Comparison of ENCODE assay signal across 13 cellular contexts in the genomic region with DNA sequence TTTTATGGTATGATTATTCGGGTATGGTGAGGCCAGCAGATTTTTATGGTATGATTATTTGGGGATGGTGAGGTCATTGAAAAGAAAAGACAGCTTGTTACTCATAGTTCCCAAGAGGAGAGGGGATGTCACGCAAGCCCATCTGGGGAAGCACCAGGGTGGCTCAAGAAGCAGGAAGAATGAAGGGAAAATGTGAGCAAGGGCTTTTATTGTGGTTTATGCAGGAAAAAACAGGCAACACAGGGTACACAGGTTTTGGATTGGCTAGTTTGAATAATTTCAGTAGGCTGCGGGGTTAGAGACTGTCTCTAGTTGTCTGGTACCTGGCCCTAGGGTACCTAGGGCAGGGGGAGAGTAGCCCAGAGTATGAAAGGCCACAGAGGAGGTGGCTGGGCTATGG. TPM values are rescaled to one million over a fixed set of nuclear protein-coding genes. Genes with fewer than 3 reads are reported as not detected.
DNase-seq lines count a peak whose midpoint lies in the region; ATAC-seq, FAIRE-seq and TF ChIP-seq lines count a peak whose summit lies in the region.
"Had no signal": no experiment of that assay in that cellular context is flagged by ENCODE, and none has a peak within 500 bp of the region (broad histone marks: within the 10 kb centered on the region; RNA-seq: fewer than 3 reads in every experiment).

No MANE protein-coding gene starts in this region.

- no peak overlapping the region for H3K4me3 Mint-ChIP-seq in activated naive CD4-positive, alpha-beta T cell treated with anti-CD3 and anti-CD28 coated beads for 36 hours
- H3K4me3 Mint-ChIP-seq in stimulated activated naive CD8-positive, alpha-beta T cell treated with anti-CD3 and anti-CD28 coated beads, Interleukin-15, Interleukin-2, amounts not matched to agents 100 ng/mL and 50 ng/mL, for 24 hours: peak overlapping the region; percentile 73
- H3K4me3 Mint-ChIP-seq: CD14-positive monocyte had no signal

- H3K27ac ChIP-seq in A673 (ENCODE audit: low read depth, low read length, poor library complexity, severe bottlenecking): no peak overlapping the region
- H3K27ac ChIP-seq in body of pancreas: no peak overlapping the region
- H3K27ac ChIP-seq: prostate gland had no signal

- peak; percentile 89 for FAIRE-seq in RCC 7860 (lab: Jason Lieb, UNC)
- FAIRE-seq: islet of Langerhans had no signal

- CTCF ChIA-PET in activated naive CD4-positive, alpha-beta T cell treated with anti-CD3 and anti-CD28 coated beads for 36 hours (lab: Charles Lee): no interaction called here
- CTCF ChIA-PET in A673 (lab: Charles Lee): no interaction called here

- no TSS peak for BruUV-seq in A673 (replicated peaks; lab: Mats Ljungman, UMichigan)

- ATAC-seq in body of pancreas: no peak
- no peak for ATAC-seq in GM18502 (IDR thresholded peaks at IDR 0.05; ENCODE audit: poor library complexity, unreplicated experiment)

- H3K36me3 Mint-ChIP-seq in activated naive CD4-positive, alpha-beta T cell treated with anti-CD3 and anti-CD28 coated beads for 36 hours (ENCODE audit: low read depth): peaks cover 32% of the 10 kb centered on the region
- peaks cover 73% of the 10 kb centered on the region for H3K36me3 Mint-ChIP-seq in stimulated activated naive CD8-positive, alpha-beta T cell treated with anti-CD3 and anti-CD28 coated beads, Interleukin-15, Interleukin-2, amounts not matched to agents 100 ng/mL and 50 ng/mL, for 24 hours (ENCODE audit: low read depth)

- POLR2A ChIA-PET in A673 (lab: Charles Lee; ENCODE audit: low non-redundant PET): no interaction called here

- no peaks in the 10 kb centered on the region for H3K27me3 Mint-ChIP-seq in activated naive CD4-positive, alpha-beta T cell treated with anti-CD3 and anti-CD28 coated beads for 36 hours (ENCODE audit: low read depth)
- no peaks in the 10 kb centered on the region for H3K27me3 Mint-ChIP-seq in stimulated activated naive CD8-positive, alpha-beta T cell treated with anti-CD3 and anti-CD28 coated beads, Interleukin-15, Interleukin-2, amounts not matched to agents 100 ng/mL and 50 ng/mL, for 24 hours

- intact Hi-C loops in activated naive CD4-positive, alpha-beta T cell treated with anti-CD3 and anti-CD28 coated beads for 36 hours (cut with micrococcal nuclease): loop anchor here (2.0 kb wide), 1 partner anchor 21 kb away; no protein-coding TSS in a partner anchor
- intact Hi-C loops in A673 (cut with micrococcal nuclease; ENCODE audit: unreplicated experiment) (no loop called here), body of pancreas (cut with DNase I) (no loop called here)

- TF ChIP-seq CTCF in A673 (conservative IDR thresholded peaks at IDR 0.05; ENCODE audit: low read depth, low read length) (no peak), body of pancreas (IDR thresholded peaks at IDR 0.05) (no peak)

- H3K9me3 ChIP-seq in A673 (ENCODE audit: low read depth, low read length, poor library complexity, severe bottlenecking) (no peaks in the 10 kb centered on the region), body of pancreas (no peaks in the 10 kb centered on the region)
- H3K9me3 ChIP-seq: prostate gland had no signal

- no peaks in the 10 kb centered on the region for H3K4me1 ChIP-seq in A673 (ENCODE audit: insufficient read depth, low read length, poor library complexity, severe bottlenecking)
- no peaks in the 10 kb centered on the region for H3K4me1 ChIP-seq in body of pancreas
- H3K4me1 ChIP-seq: prostate gland had no signal

- H3K4me3 ChIP-seq in A673 (ENCODE audit: low read depth, low read length, poor library complexity, severe bottlenecking) (no peak overlapping the region), body of pancreas (no peak overlapping the region)
- H3K4me3 ChIP-seq: prostate gland had no signal

- peaks cover 9% of the 10 kb centered on the region for H3K4me1 Mint-ChIP-seq in activated naive CD4-positive, alpha-beta T cell treated with anti-CD3 and anti-CD28 coated beads for 36 hours (ENCODE audit: low read depth)
- H3K4me1 Mint-ChIP-seq in stimulated activated naive CD8-positive, alpha-beta T cell treated with anti-CD3 and anti-CD28 coated beads, Interleukin-15, Interleukin-2, amounts not matched to agents 100 ng/mL and 50 ng/mL, for 24 hours (ENCODE audit: low read depth): peaks cover 41% of the 10 kb centered on the region
- H3K4me1 Mint-ChIP-seq: CD14-positive monocyte had no signal

- no peaks in the 10 kb centered on the region for H3K9me3 Mint-ChIP-seq in activated naive CD4-positive, alpha-beta T cell treated with anti-CD3 and anti-CD28 coated beads for 36 hours
- no peaks in the 10 kb centered on the region for H3K9me3 Mint-ChIP-seq in stimulated activated naive CD8-positive, alpha-beta T cell treated with anti-CD3 and anti-CD28 coated beads, Interleukin-15, Interleukin-2, amounts not matched to agents 100 ng/mL and 50 ng/mL, for 24 hours

- DNase-seq in activated naive CD4-positive, alpha-beta T cell treated with anti-CD3 and anti-CD28 coated beads for 36 hours: peak; percentile 41
- DNase-seq in activated naive CD4-positive, alpha-beta T cell (lab: John Stamatoyannopoulos, UW): no peak
- DNase-seq in RCC 7860 (ENCODE audit: low spot score) (peak; percentile 79), dermis blood vessel endothelial cell (peak; percentile 12), A673 (ENCODE audit: low spot score) (no peak), body of pancreas (no peak)
- DNase-seq: activated CD8-positive, alpha-beta memory T cell treated with anti-CD3 and anti-CD28 coated beads for 24 hours; NCI-H1694 treated with DMSO at 0.1 percent for 48 hours had no signal

- H3K27me3 ChIP-seq in A673 (replicated peaks; ENCODE audit: insufficient read depth, low read depth, low read length, poor library complexity) (no peaks in the 10 kb centered on the region), body of pancreas (no peaks in the 10 kb centered on the region)

- no peaks in the 10 kb centered on the region for H3K36me3 ChIP-seq in A673 (ENCODE audit: insufficient read depth, low read length, poor library complexity, severe bottlenecking)
- H3K36me3 ChIP-seq in body of pancreas (replicated peaks in 1 of 2; ENCODE audit: insufficient read depth in 1 of 2, low read depth in 2 of 2): peaks cover 0 to 4% of the 10 kb centered on the region in 2 donors
- H3K36me3 ChIP-seq: prostate gland had no signal

- 96% methylated on average over 3 of the region's 3 CpGs for WGBS in body of pancreas, 2 donors

- no peak overlapping the region for H3K27ac Mint-ChIP-seq in activated naive CD4-positive, alpha-beta T cell treated with anti-CD3 and anti-CD28 coated beads for 36 hours
- H3K27ac Mint-ChIP-seq in stimulated activated naive CD8-positive, alpha-beta T cell treated with anti-CD3 and anti-CD28 coated beads, Interleukin-15, Interleukin-2, amounts not matched to agents 100 ng/mL and 50 ng/mL, for 24 hours: peak overlapping the region; percentile 94

- no peak for TF ChIP-seq POLR2A in body of pancreas (IDR thresholded peaks at IDR 0.05)

RNA-seq across cellular contexts. Expression of a gene that starts 26.8 kb away (rescaled TPM):
- 1 to 10 TPM; 2.0 to 2.7 TPM for total RNA-seq in activated naive CD4-positive, alpha-beta T cell treated with anti-CD3 and anti-CD28 coated beads for 36 hours
- 2.7 and 3.9 TPM in 2 replicates for total RNA-seq in dermis blood vessel endothelial cell
- total RNA-seq in A673 (2021): 0.39 TPM in 1 of 2 replicates, not detected in the other
- total RNA-seq in body of pancreas: 1 to 10 TPM in 1 of 2 donors, not detected in 1; 2.6 TPM

Comparison
In these comparisons a context has a peak if more than half of its experiments do, and no peak if none do; other contexts are left out.
1. DNase-seq: peak in activated naive CD4-positive, alpha-beta T cell treated with anti-CD3 and anti-CD28 coated beads for 36 hours (single experiment), RCC 7860 (single experiment) and dermis blood vessel endothelial cell (single experiment); none in activated naive CD4-positive, alpha-beta T cell (0 of 4), A673 (single experiment) and body of pancreas (0 of 4).